ENCODE assay signal across 8 cellular contexts in the genomic region with DNA sequence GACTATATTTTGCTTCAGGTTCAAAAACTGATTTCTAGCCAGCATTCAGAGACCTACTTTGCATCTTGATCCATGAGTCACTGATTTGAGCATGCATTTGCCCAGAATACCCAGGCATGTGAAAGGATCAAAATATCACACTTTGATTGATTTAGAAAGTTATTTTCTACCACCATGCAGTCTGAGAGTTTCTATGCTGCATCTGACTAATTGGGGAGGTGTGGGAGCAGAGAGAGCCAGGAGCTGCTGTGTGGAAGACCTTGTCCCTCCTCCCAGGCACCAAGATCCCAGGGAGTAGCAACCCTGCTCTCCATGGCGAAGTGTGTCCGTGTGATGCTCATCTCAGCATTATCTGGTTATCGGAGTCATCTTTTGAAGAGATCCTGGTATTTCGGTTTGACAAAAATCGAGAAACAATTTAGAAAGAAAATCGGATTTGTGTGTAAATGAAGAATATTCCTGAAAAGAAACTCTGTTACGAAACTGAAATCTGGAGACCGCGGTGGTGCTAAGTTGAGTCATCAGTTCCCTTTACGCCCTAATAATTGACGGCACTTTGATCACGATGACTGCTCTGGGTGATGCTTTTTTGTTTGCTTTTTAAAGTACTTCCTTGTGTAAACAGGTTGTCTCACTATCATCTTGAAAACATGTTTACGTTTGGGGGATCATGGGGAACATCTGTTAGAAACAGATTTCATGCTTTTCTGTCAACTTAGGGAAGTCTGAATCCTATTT.
DNase-seq lines count a peak whose midpoint lies in the region; ATAC-seq and TF ChIP-seq lines count a peak whose summit lies in the region.

No MANE protein-coding gene starts in this region.

- H3K27me3 Mint-ChIP-seq in type B pancreatic cell = no peaks in the 10 kb centered on the region

- peaks cover 13% of the 10 kb centered on the region for H3K4me1 Mint-ChIP-seq in type B pancreatic cell (ENCODE audit: unreplicated experiment)

- peak; percentile 66 for ATAC-seq in GM19397 (IDR thresholded peaks at IDR 0.05; ENCODE audit: unreplicated experiment)
- peak; percentile 73 for ATAC-seq in HG03378 (IDR thresholded peaks at IDR 0.05; ENCODE audit: unreplicated experiment)
- ATAC-seq in omental fat pad (ENCODE audit: low FRiP score) = no peak

- peak overlapping the region; percentile 41 for H3K4me3 Mint-ChIP-seq in type B pancreatic cell

- CTCF ChIA-PET in RWPE1 (lab: Yijun Ruan, JAX) = no interaction called here

- peaks cover 7% of the 10 kb centered on the region for H3K36me3 Mint-ChIP-seq in type B pancreatic cell

- H3K27ac ChIP-seq in RWPE1 = no peak overlapping the region

- peaks cover 12% of the 10 kb centered on the region for H3K9me3 Mint-ChIP-seq in type B pancreatic cell

- H3K27ac Mint-ChIP-seq in type B pancreatic cell = no peak overlapping the region

- peak; percentile 69 for DNase-seq in DMS153 (lab: John Stamatoyannopoulos, UW)
- peak; percentile 42 for DNase-seq in activated naive CD4-positive, alpha-beta T cell treated with anti-CD3 and anti-CD28 coated beads, Interleukin-2, amount 50 U/mL, for 16 hours
- no peak for DNase-seq in type B pancreatic cell (ENCODE audit: extremely low spot score, unreplicated experiment)
- DNase-seq in RWPE1 (ENCODE audit: low spot score) = no peak
- no peak for DNase-seq in omental fat pad (ENCODE audit: low spot score)
- no peak for DNase-seq in DMS79 treated with DMSO at 0.1 percent for 48 hours (lab: John Stamatoyannopoulos, UW)

- POLR2A ChIA-PET in RWPE1 (lab: Yijun Ruan, JAX; ENCODE audit: low non-redundant PET) = no interaction called here

- TF ChIP-seq CTCF in type B pancreatic cell (conservative IDR thresholded peaks at IDR 0.05) (no peak), RWPE1 (conservative IDR thresholded peaks at IDR 0.05; ENCODE audit: low read depth) (no peak), omental fat pad (IDR thresholded peaks at IDR 0.05) (no peak)

Comparison
In these comparisons a context has a peak if more than half of its experiments do, and no peak if none do; other contexts are left out.
1. DNase-seq: peak in DMS153 (single experiment) and activated naive CD4-positive, alpha-beta T cell treated with anti-CD3 and anti-CD28 coated beads, Interleukin-2, amount 50 U/mL, for 16 hours (single experiment); none in type B pancreatic cell (single experiment), RWPE1 (single experiment), omental fat pad (single experiment) and DMS79 treated with DMSO at 0.1 percent for 48 hours (single experiment).